10 cellular contexts compared by ENCODE assay signal in the genomic region with DNA sequence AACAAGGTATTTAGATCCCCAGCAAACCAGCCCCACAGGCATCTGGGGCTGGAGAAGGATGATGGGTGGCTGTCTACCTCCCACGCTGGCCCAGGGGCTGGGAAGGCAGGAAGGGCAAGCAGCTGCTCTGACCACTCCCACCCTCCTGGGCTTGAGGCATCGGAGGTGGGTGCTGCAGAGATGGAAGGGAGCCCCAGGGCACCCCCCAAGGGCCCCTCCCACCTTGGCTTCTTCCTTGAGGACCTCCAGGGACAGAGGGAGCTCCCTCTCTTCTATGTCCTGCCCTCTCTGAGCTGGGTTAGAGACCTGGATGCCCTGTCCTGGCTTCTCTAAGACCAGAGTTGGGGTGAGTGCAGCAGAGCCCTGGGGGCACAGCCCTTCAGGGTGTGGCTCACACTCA. TPM values are rescaled to one million over a fixed set of nuclear protein-coding genes. Genes with fewer than 3 reads are reported as not detected.
DNase-seq lines count a peak whose midpoint lies in the region; ATAC-seq and TF ChIP-seq lines count a peak whose summit lies in the region.
"Had no signal": no experiment of that assay in that cellular context is flagged by ENCODE, and none has a peak within 500 bp of the region (broad histone marks: within the 10 kb centered on the region; RNA-seq: fewer than 3 reads in every experiment).

No MANE protein-coding gene starts in this region.

- peaks cover 54 to 66% (median 64%) of the 10 kb centered on the region in 3 donors for H3K4me1 Mint-ChIP-seq in T-cell
- H3K4me1 Mint-ChIP-seq in stimulated activated naive CD8-positive, alpha-beta T cell treated with anti-CD3 and anti-CD28 coated beads, Interleukin-15, amount 100 ng/mL, for 72 hours = peaks cover 63% of the 10 kb centered on the region

- H3K27me3 ChIP-seq in right atrium auricular region (no peaks in the 10 kb centered on the region), fibroblast of lung (ENCODE audit: control insufficient read depth, insufficient read depth, low read length) (no peaks in the 10 kb centered on the region)
- H3K27me3 ChIP-seq: neural progenitor cell had no signal

- POLR2A ChIA-PET in T-cell (lab: Charles Lee) = interaction anchor here in 1 of 2 donors (0.6 kb wide), 1 partner anchor 218 kb away, joined by 8 read pairs; no protein-coding TSS in a partner anchor

- H3K36me3 ChIP-seq in right atrium auricular region (no peaks in the 10 kb centered on the region), fibroblast of lung (ENCODE audit: control insufficient read depth, insufficient read depth, low read length) (no peaks in the 10 kb centered on the region)
- H3K36me3 ChIP-seq: neural progenitor cell had no signal

- peak overlapping the region; percentile 87 for H2AFZ ChIP-seq in fibroblast of lung (ENCODE audit: low read length)
- H2AFZ ChIP-seq: neural progenitor cell had no signal

- no peaks in the 10 kb centered on the region for H4K20me1 ChIP-seq in fibroblast of lung (ENCODE audit: control insufficient read depth, extremely low read depth, insufficient read depth, low read length)

- ATAC-seq in Right ventricle myocardium inferior (peak; percentile 1), T-cell (replicated peaks in 1 of 4) (peak in 3 of 4 experiments; percentile 5 to 17 (median 7))
- ATAC-seq in stimulated activated naive CD8-positive, alpha-beta T cell treated with anti-CD3 and anti-CD28 coated beads, Interleukin-15, amount 100 ng/mL, for 72 hours = peak; percentile 9

- H3K4me1 ChIP-seq in right atrium auricular region (peaks cover 0 to 5% of the 10 kb centered on the region in 2 donors), fibroblast of lung (ENCODE audit: control insufficient read depth, extremely low read depth, insufficient read depth, low read length) (peaks cover 6% of the 10 kb centered on the region)

- DNase-seq in Right ventricle myocardium inferior (ENCODE audit: missing footprints) (no peak), right atrium auricular region (ENCODE audit: low spot score) (no peak), T-cell (peak in 2 of 34 experiments; percentile 13 to 27), fibroblast of lung (ENCODE audit: low read depth in 2 of 2) (no peak), NCI-H226 (no peak), HUDEP-2 (lab: John Stamatoyannopoulos, UW; ENCODE audit: unreplicated experiment in 76 of 76) (no peak)
- no peak for DNase-seq in stimulated activated naive CD8-positive, alpha-beta T cell treated with anti-CD3 and anti-CD28 coated beads, Interleukin-15, amount 100 ng/mL, for 72 hours
- no peak for DNase-seq in stimulated activated CD4-positive, alpha-beta T cell treated with anti-CD3 and anti-CD28 coated beads, Interleukin-4, amount 100 ng/mL, for 24 hours

- H3K27ac Mint-ChIP-seq in T-cell = peak overlapping the region; percentile 95 to 99
- H3K27ac Mint-ChIP-seq in stimulated activated naive CD8-positive, alpha-beta T cell treated with anti-CD3 and anti-CD28 coated beads, Interleukin-15, amount 100 ng/mL, for 72 hours = no peak overlapping the region

- CTCF ChIA-PET in T-cell (lab: Charles Lee) = interaction anchor here (0.6 to 2.9 kb wide), 15 partner anchors 32 to 96 kb away, joined by 3 to 23 read pairs (median 7); a partner anchor contains a TSS

- H3K4me3 Mint-ChIP-seq in T-cell = peak overlapping the region; percentile 88 to 99 (median 99)
- peak overlapping the region; percentile 84 to 98 for H3K4me3 Mint-ChIP-seq in stimulated activated naive CD8-positive, alpha-beta T cell treated with anti-CD3 and anti-CD28 coated beads, Interleukin-15, amount 100 ng/mL, for 72 hours
- H3K4me3 Mint-ChIP-seq: neural progenitor cell had no signal

- no peak overlapping the region for H3K4me3 ChIP-seq in right atrium auricular region
- H3K4me3 ChIP-seq in fibroblast of lung (replicated peaks in 1 of 4; ENCODE audit: control extremely low read depth in 1 of 4, insufficient read depth in 1 of 4, low read depth in 3 of 4, low read length in 4 of 4) = no peak overlapping the region
- H3K4me3 ChIP-seq: neural progenitor cell had no signal

- no peaks in the 10 kb centered on the region for H3K9me3 Mint-ChIP-seq in T-cell
- H3K9me3 Mint-ChIP-seq in stimulated activated naive CD8-positive, alpha-beta T cell treated with anti-CD3 and anti-CD28 coated beads, Interleukin-15, amount 100 ng/mL, for 72 hours = no peaks in the 10 kb centered on the region
- H3K9me3 Mint-ChIP-seq: neural progenitor cell had no signal

- H3K27me3 Mint-ChIP-seq in T-cell = no peaks in the 10 kb centered on the region
- no peaks in the 10 kb centered on the region for H3K27me3 Mint-ChIP-seq in stimulated activated naive CD8-positive, alpha-beta T cell treated with anti-CD3 and anti-CD28 coated beads, Interleukin-15, amount 100 ng/mL, for 72 hours

- intact Hi-C loops in Right ventricle myocardium inferior (cut with DNase I) = loop anchor here (1.0 to 2.0 kb wide), 5 partner anchors 36 to 216 kb away; a partner anchor contains a TSS

- TF ChIP-seq CTCF in right atrium auricular region (IDR thresholded peaks at IDR 0.05) (no peak), fibroblast of lung (conservative IDR thresholded peaks at IDR 0.05 in 1 of 2, IDR thresholded peaks at IDR 0.05 in 1 of 2; ENCODE audit: low read depth in 1 of 2, low read length in 2 of 2) (no peak)

- peak overlapping the region; percentile 17 for H3K4me2 ChIP-seq in fibroblast of lung (ENCODE audit: extremely low read depth, insufficient read depth, low read length)

- H3K9ac ChIP-seq in fibroblast of lung (ENCODE audit: insufficient read depth, low read length) = no peak overlapping the region
- H3K9ac ChIP-seq: neural progenitor cell had no signal

- no peaks in the 10 kb centered on the region for H3K79me2 ChIP-seq in fibroblast of lung (ENCODE audit: control insufficient read depth, insufficient read depth, low read length)

- H3K27ac ChIP-seq in right atrium auricular region (no peak overlapping the region), fibroblast of lung (ENCODE audit: insufficient read depth, low read length) (no peak overlapping the region)
- H3K27ac ChIP-seq: neural progenitor cell had no signal

- peaks cover 40% of the 10 kb centered on the region for H3K36me3 Mint-ChIP-seq in T-cell

- no peaks in the 10 kb centered on the region for H3K9me3 ChIP-seq in right atrium auricular region
- H3K9me3 ChIP-seq in fibroblast of lung (ENCODE audit: control insufficient read depth, insufficient read depth, low read depth, low read length) = no peaks in the 10 kb centered on the region

RNA-seq across cellular contexts. Expression of a gene that starts 3.1 kb away (rescaled TPM):
- total RNA-seq in Right ventricle myocardium inferior (6.5 TPM), right atrium auricular region (1 to 10 TPM; 4.9 to 5.8 TPM), T-cell (1,000 to 10,000 TPM in 4 of 5 donors, 100 to 1,000 TPM in 1; 994 to 1,121 (median 1,054) TPM), fibroblast of lung (0.51 TPM in 1 of 2 replicates, not detected in the other)
- polyA plus RNA-seq in fibroblast of lung = 0.28 and 0.31 TPM in 2 replicates
- 0.32 and 0.49 TPM in 2 replicates for polyA plus RNA-seq in fibroblast of lung (2012)
- polyA minus RNA-seq in fibroblast of lung (ENCODE audit: low replicate concordance) = not detected in 2 replicates

RNA-seq across cellular contexts. Expression of a gene that starts 14.5 kb away (rescaled TPM):
- 9.5 TPM for total RNA-seq in Right ventricle myocardium inferior
- total RNA-seq in right atrium auricular region = 1 to 10 TPM; 4.5 to 7.4 TPM
- total RNA-seq in T-cell = 100 to 1,000 TPM in 3 of 5 donors, 10 to 100 TPM in 2; 39.5 to 112 (median 104) TPM
- 2.6 and 3.5 TPM in 2 replicates for total RNA-seq in fibroblast of lung
- 6.5 and 7.1 TPM in 2 replicates for polyA plus RNA-seq in fibroblast of lung
- 11.3 and 13.5 TPM in 2 replicates for polyA plus RNA-seq in fibroblast of lung (2012)
- polyA minus RNA-seq in fibroblast of lung (ENCODE audit: low replicate concordance) = 8.7 and 16.1 TPM in 2 replicates

RNA-seq across cellular contexts. Expression of a gene that starts 33.0 kb away (rescaled TPM):
- total RNA-seq in Right ventricle myocardium inferior (not detected), right atrium auricular region (not detected), T-cell (1 to 10 TPM; 3.0 to 7.3 (median 5.1) TPM), fibroblast of lung (not detected in 2 replicates)
- polyA plus RNA-seq in fibroblast of lung = not detected in 2 replicates
- not detected in 2 replicates for polyA plus RNA-seq in fibroblast of lung (2012)
- not detected in 2 replicates for polyA minus RNA-seq in fibroblast of lung (ENCODE audit: low replicate concordance)
- total RNA-seq: subcutaneous adipose tissue had no signal

RNA-seq across cellular contexts. Expression of a gene that starts 41.0 kb away (rescaled TPM):
- total RNA-seq in Right ventricle myocardium inferior = 50.5 TPM
- 10 to 100 TPM; 24.8 to 66.0 TPM for total RNA-seq in right atrium auricular region
- 100 to 1,000 TPM; 218 to 457 (median 370) TPM for total RNA-seq in T-cell
- 12.8 and 39.6 TPM in 2 replicates for total RNA-seq in fibroblast of lung
- polyA plus RNA-seq in fibroblast of lung = 200 and 261 TPM in 2 replicates
- polyA plus RNA-seq in fibroblast of lung (2012) = 580 and 703 TPM in 2 replicates
- 914 and 1,082 TPM in 2 replicates for polyA minus RNA-seq in fibroblast of lung (ENCODE audit: low replicate concordance)

RNA-seq across cellular contexts. Expression of a gene that starts 51.7 kb away (rescaled TPM):
- total RNA-seq in Right ventricle myocardium inferior = 0.14 TPM
- total RNA-seq in right atrium auricular region = not detected
- 10 to 100 TPM in 2 of 5 donors, 1 to 10 TPM in 2, under 1 TPM in 1; 0.32 to 23.1 (median 5.3) TPM for total RNA-seq in T-cell
- total RNA-seq in fibroblast of lung = not detected in 2 replicates
- not detected in 2 replicates for polyA plus RNA-seq in fibroblast of lung
- not detected in 2 replicates for polyA plus RNA-seq in fibroblast of lung (2012)
- polyA minus RNA-seq in fibroblast of lung (ENCODE audit: low replicate concordance) = not detected in 2 replicates
- total RNA-seq: subcutaneous adipose tissue had no signal

Comparison
In these comparisons a context has a peak if more than half of its experiments do, and no peak if none do; other contexts are left out.
1. H3K27ac Mint-ChIP-seq: peak in T-cell (2 of 2); none in stimulated activated naive CD8-positive, alpha-beta T cell treated with anti-CD3 and anti-CD28 coated beads, Interleukin-15, amount 100 ng/mL, for 72 hours (0 of 2).
2. RNA of a gene that starts 3.1 kb away (total RNA-seq): 994 to 1,121 TPM in T-cell; 6.5 TPM in Right ventricle myocardium inferior (single experiment), 4.9 to 5.8 TPM in right atrium auricular region and 0.51 TPM in fibroblast of lung; every median in the first group is over 100 times any median in the second.
3. Peak in every context shown above with its lines, with median percentiles within 50 percentile points of each other: ATAC-seq.